ENCODE assay signal across 8 cellular contexts in the genomic region with DNA sequence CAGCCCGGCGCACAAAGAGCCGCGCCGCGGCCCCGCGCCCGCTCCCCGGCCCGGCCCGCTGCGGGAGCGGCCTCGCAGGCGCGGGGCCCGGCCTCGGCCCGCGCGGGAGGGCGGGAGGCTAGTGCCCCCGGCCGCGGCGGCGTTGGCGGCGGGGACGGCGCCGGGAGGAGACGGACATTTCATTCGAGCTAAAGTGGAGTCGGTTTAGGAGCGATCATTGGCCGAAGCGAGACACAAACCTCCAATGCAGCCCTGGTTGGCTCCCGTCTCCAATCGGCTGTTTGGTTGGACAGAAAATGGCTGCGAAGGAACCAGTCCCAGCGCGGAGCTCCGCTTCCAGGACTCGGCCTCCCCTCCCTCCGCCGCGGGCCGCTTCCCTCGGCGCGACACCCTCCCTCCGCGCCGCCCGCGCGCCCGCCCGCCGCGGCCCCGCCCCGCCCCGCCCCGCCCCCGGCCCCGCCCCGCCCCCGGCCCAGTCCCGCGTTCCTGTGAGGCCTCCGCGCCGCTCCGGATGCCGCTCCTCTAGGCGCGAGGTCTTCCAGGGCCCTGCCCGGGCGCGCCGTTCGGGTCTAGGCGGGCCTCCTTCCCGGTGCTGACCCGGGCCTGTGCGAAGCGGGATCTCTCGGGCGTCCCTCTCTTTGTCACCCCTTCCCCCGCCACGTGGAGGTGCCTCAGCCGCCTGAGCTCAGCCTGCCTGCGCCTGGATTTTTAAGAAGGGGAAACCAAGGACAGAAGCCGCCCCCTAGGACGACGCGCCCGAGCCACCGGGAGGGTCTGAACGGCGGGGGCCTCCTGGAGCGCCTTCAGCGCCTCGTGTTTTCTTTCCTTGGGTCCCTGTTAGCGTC. TPM values are rescaled to one million over a fixed set of nuclear protein-coding genes. Genes with fewer than 3 reads are reported as not detected.
DNase-seq lines count a peak whose midpoint lies in the region; ATAC-seq and TF ChIP-seq lines count a peak whose summit lies in the region.

NFYB (minus strand) TSS at position 309 of the 845 bp plus-strand sequence. CDS start 2,757 bp downstream, outside the sequence.

- H3F3A ChIP-seq in PC-9 (ENCODE audit: insufficient read depth, low read depth) = peaks cover 10% of the 10 kb centered on the region; the same call in 1 of the 2 replicates

- H3K36me3 ChIP-seq in PC-9 (ENCODE audit: low read depth) = peaks cover 3% of the 10 kb centered on the region; the same call in 1 of the 2 replicates
- no peaks in the 10 kb centered on the region for H3K36me3 ChIP-seq in esophagus (ENCODE audit: control insufficient read depth in 2 of 2, insufficient read depth in 2 of 2, low read length in 1 of 2)
- peaks cover 10% of the 10 kb centered on the region for H3K36me3 ChIP-seq in muscle layer of colon (ENCODE audit: insufficient read depth, low read length)

- peaks cover 20% of the 10 kb centered on the region for H3K4me1 Mint-ChIP-seq in activated T-cell treated with anti-CD3 and anti-CD28 coated beads, Interleukin-2, amount 50 U/mL, for 24 hours (ENCODE audit: low read depth)

- H3K4me2 ChIP-seq in PC-9 = peak within 1 kb of the TSS; percentile 97

- H3K4me1 ChIP-seq in PC-9 (replicated peaks; ENCODE audit: insufficient read depth) (peaks cover 26% of the 10 kb centered on the region), esophagus (ENCODE audit: control insufficient read depth in 2 of 2, insufficient read depth in 2 of 2, low read length in 1 of 2) (no peaks in the 10 kb centered on the region), muscle layer of colon (ENCODE audit: insufficient read depth, low read length) (peaks cover 33% of the 10 kb centered on the region)

- peak within 1 kb of the TSS; percentile 84 for H3K4me3 ChIP-seq in Jurkat, Clone E6-1 (ENCODE audit: low read length)
- peak within 1 kb of the TSS; percentile 78 for H3K4me3 ChIP-seq in PC-9
- peak within 1 kb of the TSS; percentile 84 to 87 for H3K4me3 ChIP-seq in esophagus (ENCODE audit: low read depth in 1 of 2, low read length in 2 of 2)
- peak within 1 kb of the TSS; percentile 38 to 69 for H3K4me3 ChIP-seq in muscle layer of colon (ENCODE audit: low read depth in 1 of 2, low read length in 2 of 2)

- POLR2A ChIA-PET in PC-9 (lab: Charles Lee; ENCODE audit: unreplicated experiment) = interaction anchor here (0.6 to 1.4 kb wide), 8 partner anchors 11 to 1858 kb away, joined by 3 to 13 read pairs (median 6); no protein-coding TSS in a partner anchor

- ATAC-seq in GM21619 (IDR thresholded peaks at IDR 0.05; ENCODE audit: unreplicated experiment) = peak; percentile 91

- peaks cover 3% of the 10 kb centered on the region for H3K36me3 Mint-ChIP-seq in activated T-cell treated with anti-CD3 and anti-CD28 coated beads, Interleukin-2, amount 50 U/mL, for 24 hours (ENCODE audit: low read depth)

- H3K27ac Mint-ChIP-seq in activated T-cell treated with anti-CD3 and anti-CD28 coated beads, Interleukin-2, amount 50 U/mL, for 24 hours = peak within 1 kb of the TSS; percentile 93

- no peaks in the 10 kb centered on the region for H3K9me2 ChIP-seq in PC-9 (ENCODE audit: insufficient read depth)

- H3K4me3 Mint-ChIP-seq in activated T-cell treated with anti-CD3 and anti-CD28 coated beads, Interleukin-2, amount 50 U/mL, for 24 hours = peak within 1 kb of the TSS; percentile 88

- WGBS in esophagus, 2 donors = 2 to 3% methylated on average over 65 to 108 of the region's 108 CpGs

- CTCF ChIA-PET in PC-9 (lab: Charles Lee) = interaction anchor here (0.7 kb wide), 1 partner anchor 210 kb away, joined by 3 read pairs; no protein-coding TSS in a partner anchor

- TF ChIP-seq CTCF in PC-9 (conservative IDR thresholded peaks at IDR 0.05) = no peak

- H3K27me3 ChIP-seq in PC-9 (ENCODE audit: insufficient read depth, low read depth) (no peaks in the 10 kb centered on the region), esophagus (ENCODE audit: control insufficient read depth in 1 of 2, insufficient read depth in 2 of 2, low read length in 2 of 2) (no peaks in the 10 kb centered on the region), muscle layer of colon (ENCODE audit: control insufficient read depth in 1 of 2, insufficient read depth in 2 of 2, low read length in 2 of 2) (no peaks in the 10 kb centered on the region)

- no peaks in the 10 kb centered on the region for H4K20me1 ChIP-seq in PC-9 (ENCODE audit: insufficient read depth)

- DNase-seq in DMS153 (lab: John Stamatoyannopoulos, UW) (peak; percentile 95), PC-9 (peak; percentile 92 to 93)
- DNase-seq in Jurkat, Clone E6-1 (ENCODE audit: low read depth, low spot score) = peak; percentile 97
- peak; percentile 95 for DNase-seq in activated T-cell treated with anti-CD3 and anti-CD28 coated beads, Interleukin-2, amount 50 U/mL, for 24 hours
- peak; percentile 75 for DNase-seq in stimulated activated CD8-positive, alpha-beta memory T cell treated with anti-CD3 and anti-CD28 coated beads, Interleukin-7, amount 100 ng/mL, for 24 hours (ENCODE audit: low read depth)

- peak within 1 kb of the TSS; percentile 76 for H3K9ac ChIP-seq in muscle layer of colon (ENCODE audit: low read length)

- H3K9me3 Mint-ChIP-seq in activated T-cell treated with anti-CD3 and anti-CD28 coated beads, Interleukin-2, amount 50 U/mL, for 24 hours = no peaks in the 10 kb centered on the region

- H3K27ac ChIP-seq in PC-9 (peak within 1 kb of the TSS; percentile 15; the same call in 1 of the 2 replicates), esophagus (ENCODE audit: low read depth in 2 of 2, low read length in 1 of 2) (peak within 1 kb of the TSS; percentile 97), muscle layer of colon (ENCODE audit: low read depth, low read length) (peak within 1 kb of the TSS; percentile 88)

- no peaks in the 10 kb centered on the region for H3K27me3 Mint-ChIP-seq in activated T-cell treated with anti-CD3 and anti-CD28 coated beads, Interleukin-2, amount 50 U/mL, for 24 hours

- peaks cover 25% of the 10 kb centered on the region for H3K79me2 ChIP-seq in PC-9 (ENCODE audit: low read depth)

- H3K9me3 ChIP-seq in PC-9 (ENCODE audit: insufficient read depth, low read depth) (no peaks in the 10 kb centered on the region), esophagus (ENCODE audit: control insufficient read depth in 2 of 2, insufficient read depth in 1 of 2, low read depth in 1 of 2, low read length in 1 of 2) (no peaks in the 10 kb centered on the region), muscle layer of colon (ENCODE audit: low read length) (no peaks in the 10 kb centered on the region)

- no TSS peak for BruUV-seq in PC-9 (replicated peaks; lab: Mats Ljungman, UMichigan)

- peak within 1 kb of the TSS; percentile 92 for H2AFZ ChIP-seq in PC-9

- intact Hi-C loops in PC-9 (cut with micrococcal nuclease; ENCODE audit: unreplicated experiment) = loop anchor here (10.0 kb wide), 1 partner anchor 177 kb away; no protein-coding TSS in a partner anchor

RNA-seq across cellular contexts. Expression of gene NFYB, which starts in this region (rescaled TPM):
- polyA plus RNA-seq in Jurkat, Clone E6-1 (2012; ENCODE audit: insufficient read depth, insufficient read length) = 67.2 TPM
- total RNA-seq in PC-9 (2021) = 30.6 and 36.7 TPM in 2 replicates
- 10 to 100 TPM; 11.5 to 13.1 TPM for polyA plus RNA-seq in esophagus

Comparison
In these comparisons a context has a peak if more than half of its experiments do, and no peak if none do; other contexts are left out.
1. Peak in every context shown above with its lines: DNase-seq, ATAC-seq, H3K4me3 ChIP-seq and H3K27ac ChIP-seq.
2. H3K27ac ChIP-seq: peak in every context shown above with its lines; median percentile 97 in esophagus; 88 in muscle layer of colon; 15 in PC-9.